8 cellular contexts compared by ENCODE assay signal in genomic region chr20:45436732-45437485, GRCh38. TPM values are rescaled to one million over a fixed set of nuclear protein-coding genes. Genes with fewer than 3 reads are reported as not detected.
DNase-seq lines count a peak whose midpoint lies in the region; ATAC-seq and TF ChIP-seq lines count a peak whose summit lies in the region.

No MANE protein-coding gene starts in this region.

- H3K23ac ChIP-seq in neuronal stem cell (ENCODE audit: low read depth, low read length, poor library complexity): no peak overlapping the region

- TF ChIP-seq CTCF in Calu3 (IDR thresholded peaks at IDR 0.05; ENCODE audit: unreplicated experiment): peak; percentile 97
- TF ChIP-seq CTCF in gastroesophageal sphincter (IDR thresholded peaks at IDR 0.05): peak; percentile 88 to 99 (median 96)

- H3K27ac ChIP-seq in gastroesophageal sphincter (peak overlapping the region; percentile 57 to 85 (median 81)), neuronal stem cell (replicated peaks; ENCODE audit: low read length) (no peak overlapping the region)

- H3K9me3 ChIP-seq in gastroesophageal sphincter: no peaks in the 10 kb centered on the region
- H3K9me3 ChIP-seq in neuronal stem cell (replicated peaks in 1 of 2; ENCODE audit: control insufficient read depth in 2 of 2, insufficient read depth in 1 of 2, low read depth in 1 of 2, low read length in 2 of 2): no peaks in the 10 kb centered on the region

- H3K4me1 ChIP-seq in gastroesophageal sphincter (peaks cover 0 to 11% (median 0%) of the 10 kb centered on the region in 3 donors), neuronal stem cell (ENCODE audit: control insufficient read depth in 2 of 2, insufficient read depth in 1 of 2, low read depth in 1 of 2, low read length in 2 of 2) (peaks cover 0 to 1% of the 10 kb centered on the region in 2 donors)

- H3K36me3 ChIP-seq in gastroesophageal sphincter (no peaks in the 10 kb centered on the region), neuronal stem cell (replicated peaks in 1 of 2; ENCODE audit: control insufficient read depth in 2 of 2, insufficient read depth in 2 of 2, low read length in 2 of 2) (no peaks in the 10 kb centered on the region)

- H4K91ac ChIP-seq in neuronal stem cell (ENCODE audit: low read depth, low read length, poor library complexity): peak overlapping the region; percentile 69

- CTCF ChIA-PET in Calu3 (lab: Charles Lee): interaction anchor here (0.5 to 4.8 kb wide), 37 partner anchors 8 to 393 kb away, joined by 3 to 141 read pairs (median 6); partner anchors contain the start of genes PIGT, SYS1 and WFDC10A

- H2BK120ac ChIP-seq in neuronal stem cell (ENCODE audit: low read depth, low read length): no peak overlapping the region

- no peak overlapping the region for H3K4ac ChIP-seq in neuronal stem cell (ENCODE audit: low read length)

- TF ChIP-seq POLR2A in gastroesophageal sphincter (IDR thresholded peaks at IDR 0.05): peak; percentile 14 to 23

- H2BK12ac ChIP-seq in neuronal stem cell (ENCODE audit: low read length): no peak overlapping the region

- H4K8ac ChIP-seq in neuronal stem cell (ENCODE audit: low read depth, low read length): no peak overlapping the region

- peak overlapping the region; percentile 89 for H3K4me3 Mint-ChIP-seq in Calu3 (ENCODE audit: low read depth, unreplicated experiment)

- no peaks in the 10 kb centered on the region for H3K79me1 ChIP-seq in neuronal stem cell (ENCODE audit: low read depth, low read length)

- DNase-seq in Calu3: peak; percentile 97
- DNase-seq in Kasumi-1 (lab: John Stamatoyannopoulos, UW): peak; percentile 68 to 69
- DNase-seq in SHP77 (lab: John Stamatoyannopoulos, UW): peak; percentile 76 to 78
- DNase-seq in activated naive CD4-positive, alpha-beta T cell (lab: John Stamatoyannopoulos, UW): peak; percentile 71 to 85 (median 84)
- peak; percentile 80 for DNase-seq in neuronal stem cell (ENCODE audit: low spot score)
- peak; percentile 63 for DNase-seq in stromal cell of bone marrow (ENCODE audit: low read depth)

- BruUV-seq in Calu3 (replicated peaks; lab: Mats Ljungman, UMichigan): no TSS peak

- H3K14ac ChIP-seq in neuronal stem cell (ENCODE audit: low read length): no peak overlapping the region

- H3K27me3 ChIP-seq in gastroesophageal sphincter (no peaks in the 10 kb centered on the region), neuronal stem cell (ENCODE audit: control insufficient read depth in 3 of 3, insufficient read depth in 3 of 3, low read depth in 1 of 3, low read length in 3 of 3) (no peaks in the 10 kb centered on the region)

- ATAC-seq in GM21526 (IDR thresholded peaks at IDR 0.05; ENCODE audit: low FRiP score, unreplicated experiment) (peak; percentile 79), gastroesophageal sphincter (peak; percentile 97)

- H3K4me1 Mint-ChIP-seq in Calu3 (ENCODE audit: low read depth, unreplicated experiment): peaks cover 4% of the 10 kb centered on the region

- peak overlapping the region; percentile 24 for H3K9ac ChIP-seq in neuronal stem cell (ENCODE audit: low read depth, low read length, poor library complexity)

- H2BK5ac ChIP-seq in neuronal stem cell (ENCODE audit: low read length): no peak overlapping the region

- H3K27me3 Mint-ChIP-seq in Calu3 (ENCODE audit: unreplicated experiment): no peaks in the 10 kb centered on the region

- peak overlapping the region; percentile 88 for H3K18ac ChIP-seq in neuronal stem cell (ENCODE audit: low read length)

- H3K36me3 Mint-ChIP-seq in Calu3 (ENCODE audit: insufficient read depth, unreplicated experiment): peaks cover 7% of the 10 kb centered on the region

- WGBS in gastroesophageal sphincter (ENCODE audit: low coverage in 1 of 2), 2 donors: 41% methylated on average over 7 of the region's 33 CpGs; no CpG with 5 or more reads in 1 of the 2 donors
- WGBS in neuronal stem cell (ENCODE audit: extremely low coverage in 2 of 2, insufficient read length in 2 of 2, insufficient replicate concordance in 1 of 2), 2 donors: no CpG with 5 or more reads among the region's 33 CpGs

- intact Hi-C loops in Calu3 (cut with micrococcal nuclease; ENCODE audit: unreplicated experiment): loop anchor here (1.0 to 2.0 kb wide), 3 partner anchors 62 to 118 kb away; no protein-coding TSS in a partner anchor

- peak overlapping the region; percentile 98 for H3K4me2 ChIP-seq in neuronal stem cell (ENCODE audit: insufficient read depth, low read length, poor library complexity, severe bottlenecking)

- H3K9me3 Mint-ChIP-seq in Calu3 (ENCODE audit: low read depth, unreplicated experiment): no peaks in the 10 kb centered on the region

- peak overlapping the region; percentile 9 for H2BK15ac ChIP-seq in neuronal stem cell (ENCODE audit: low read length)

- no peak for TF ChIP-seq EP300 in gastroesophageal sphincter (IDR thresholded peaks at IDR 0.05)

- peak overlapping the region; percentile 43 for H3K27ac Mint-ChIP-seq in Calu3 (ENCODE audit: unreplicated experiment)

- H3K4me3 ChIP-seq in gastroesophageal sphincter (peak overlapping the region; percentile 48 to 59), neuronal stem cell (ENCODE audit: low read length in 2 of 2) (peak overlapping the region; percentile 42 to 76)

- peak overlapping the region; percentile 96 for H2AFZ ChIP-seq in neuronal stem cell (ENCODE audit: low read length)

- H2AK5ac ChIP-seq in neuronal stem cell (ENCODE audit: low read depth, low read length): peak overlapping the region; percentile 24

RNA-seq across cellular contexts. Expression of gene PIGT, which starts 21.0 kb away (rescaled TPM):
- 192 and 193 TPM in 2 replicates for total RNA-seq in Calu3 (2022)
- total RNA-seq in gastroesophageal sphincter: 10 to 100 TPM; 59.8 to 87.3 (median 67.6) TPM
- polyA plus RNA-seq in neuronal stem cell (2013, experiment 1 of 2): 50.8 TPM
- polyA plus RNA-seq in neuronal stem cell (2013, experiment 2 of 2): 50.5 TPM

RNA-seq across cellular contexts. Expression of gene DBNDD2, which starts 28.8 kb away (rescaled TPM):
- total RNA-seq in Calu3 (2022) (105 and 113 TPM in 2 replicates), gastroesophageal sphincter (100 to 1,000 TPM in 2 of 4 donors, 10 to 100 TPM in 2; 84.9 to 132 (median 106) TPM)
- polyA plus RNA-seq in neuronal stem cell (2013, experiment 1 of 2): 23.7 TPM
- 21.4 TPM for polyA plus RNA-seq in neuronal stem cell (2013, experiment 2 of 2)

RNA-seq across cellular contexts. Expression of gene WFDC2, which starts 32.6 kb away (rescaled TPM):
- total RNA-seq in Calu3 (2022) (295 TPM in 2 replicates), gastroesophageal sphincter (10 to 100 TPM in 1 of 4 donors, 1 to 10 TPM in 2, not detected in 1; 7.0 to 21.9 (median 9.3) TPM)
- 56.3 TPM for polyA plus RNA-seq in neuronal stem cell (2013, experiment 1 of 2)
- polyA plus RNA-seq in neuronal stem cell (2013, experiment 2 of 2): 58.1 TPM

RNA-seq across cellular contexts. Expression of gene TP53TG5, which starts 58.8 kb away (rescaled TPM):
- total RNA-seq in Calu3 (2022) (0.52 and 0.88 TPM in 2 replicates), gastroesophageal sphincter (not detected)
- polyA plus RNA-seq in neuronal stem cell (2013, experiment 1 of 2): 0.25 TPM
- polyA plus RNA-seq in neuronal stem cell (2013, experiment 2 of 2): 0.30 TPM

Comparison
In these comparisons a context has a peak if more than half of its experiments do, and no peak if none do; other contexts are left out.
1. RNA of gene WFDC2, which starts 32.6 kb away (total RNA-seq): 295 TPM in Calu3; 7.0 to 21.9 TPM in gastroesophageal sphincter; every median in the first group is over 10 times any median in the second.
2. Peak in every context shown above with its lines, with median percentiles within 50 percentile points of each other: DNase-seq.